ENCODE assay signal across 1 cellular context in genomic region chr11:65125197-65126056, GRCh38.
TF ChIP-seq lines count a peak whose summit lies in the region.

No MANE protein-coding gene starts in this region.

TF ChIP-seq in K562, 482 proteins besides CTCF, POLR2A, EP300 and RAD21:
- no peak for TF ChIP-seq ZNF695 (CRISPR knock-in tag; IDR thresholded peaks at IDR 0.05)
- peak; percentile 16; the same call in 1 of the 2 replicates for TF ChIP-seq FOSL1 (tag; conservative IDR thresholded peaks at IDR 0.05)
- TF ChIP-seq TFAP4 (CRISPR knock-in tag; IDR thresholded peaks at IDR 0.05; ENCODE audit: borderline replicate concordance): 0 out of 2 replicates have a peak, but pooled peaks have one; percentile 11
